Comparison of ENCODE assay signal across 1 cellular context in the genomic region with DNA sequence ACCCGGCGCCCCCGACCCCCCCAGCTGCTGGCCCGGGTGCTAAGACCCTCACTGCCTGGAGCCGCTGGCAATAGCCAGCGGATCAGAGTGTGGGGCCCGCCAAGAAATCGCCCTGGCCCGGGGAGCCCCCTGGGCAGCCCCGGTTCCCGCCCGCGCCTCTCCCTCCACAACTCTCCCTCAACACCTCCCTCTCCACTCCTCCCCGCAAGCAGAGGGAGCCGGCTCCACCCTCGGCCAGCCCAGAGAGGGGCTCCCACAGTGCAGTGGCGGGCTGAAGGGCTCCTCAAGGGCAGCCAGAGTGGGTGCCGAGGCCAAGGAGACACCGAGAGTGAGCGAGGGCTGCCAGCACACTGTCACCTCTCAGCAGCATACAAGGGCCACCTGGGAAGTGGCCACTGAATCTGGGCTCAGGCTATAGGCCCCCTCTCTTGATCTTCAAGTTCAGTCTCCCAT.
TF ChIP-seq lines count a peak whose summit lies in the region.

No MANE protein-coding gene starts in this region.

TF ChIP-seq in HepG2, 621 proteins besides CTCF, POLR2A, EP300 and RAD21:
- TF ChIP-seq, protein P1, sequence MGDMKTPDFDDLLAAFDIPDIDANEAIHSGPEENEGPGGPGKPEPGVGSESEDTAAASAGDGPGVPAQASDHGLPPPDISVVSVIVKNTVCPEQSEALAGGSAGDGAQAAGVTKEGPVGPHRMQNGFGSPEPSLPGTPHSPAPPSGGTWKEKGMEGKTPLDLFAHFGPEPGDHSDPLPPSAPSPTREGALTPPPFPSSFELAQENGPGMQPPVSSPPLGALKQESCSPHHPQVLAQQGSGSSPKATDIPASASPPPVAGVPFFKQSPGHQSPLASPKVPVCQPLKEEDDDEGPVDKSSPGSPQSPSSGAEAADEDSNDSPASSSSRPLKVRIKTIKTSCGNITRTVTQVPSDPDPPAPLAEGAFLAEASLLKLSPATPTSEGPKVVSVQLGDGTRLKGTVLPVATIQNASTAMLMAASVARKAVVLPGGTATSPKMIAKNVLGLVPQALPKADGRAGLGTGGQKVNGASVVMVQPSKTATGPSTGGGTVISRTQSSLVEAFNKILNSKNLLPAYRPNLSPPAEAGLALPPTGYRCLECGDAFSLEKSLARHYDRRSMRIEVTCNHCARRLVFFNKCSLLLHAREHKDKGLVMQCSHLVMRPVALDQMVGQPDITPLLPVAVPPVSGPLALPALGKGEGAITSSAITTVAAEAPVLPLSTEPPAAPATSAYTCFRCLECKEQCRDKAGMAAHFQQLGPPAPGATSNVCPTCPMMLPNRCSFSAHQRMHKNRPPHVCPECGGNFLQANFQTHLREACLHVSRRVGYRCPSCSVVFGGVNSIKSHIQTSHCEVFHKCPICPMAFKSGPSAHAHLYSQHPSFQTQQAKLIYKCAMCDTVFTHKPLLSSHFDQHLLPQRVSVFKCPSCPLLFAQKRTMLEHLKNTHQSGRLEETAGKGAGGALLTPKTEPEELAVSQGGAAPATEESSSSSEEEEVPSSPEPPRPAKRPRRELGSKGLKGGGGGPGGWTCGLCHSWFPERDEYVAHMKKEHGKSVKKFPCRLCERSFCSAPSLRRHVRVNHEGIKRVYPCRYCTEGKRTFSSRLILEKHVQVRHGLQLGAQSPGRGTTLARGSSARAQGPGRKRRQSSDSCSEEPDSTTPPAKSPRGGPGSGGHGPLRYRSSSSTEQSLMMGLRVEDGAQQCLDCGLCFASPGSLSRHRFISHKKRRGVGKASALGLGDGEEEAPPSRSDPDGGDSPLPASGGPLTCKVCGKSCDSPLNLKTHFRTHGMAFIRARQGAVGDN (CRISPR knock-in tag; IDR thresholded peaks at IDR 0.05): peak; percentile 11; the same call in 1 of the 2 replicates
- TF ChIP-seq HNRNPK (IDR thresholded peaks at IDR 0.05; ENCODE audit: low read depth, low read length, poor library complexity, severe bottlenecking) (peak; percentile 53), ZNF205 (CRISPR knock-in tag; IDR thresholded peaks at IDR 0.05) (no peak), ZNF850 (CRISPR knock-in tag; conservative IDR thresholded peaks at IDR 0.05) (peak; percentile 95)
